Comparison of ENCODE assay signal across 19 cellular contexts in the genomic region with DNA sequence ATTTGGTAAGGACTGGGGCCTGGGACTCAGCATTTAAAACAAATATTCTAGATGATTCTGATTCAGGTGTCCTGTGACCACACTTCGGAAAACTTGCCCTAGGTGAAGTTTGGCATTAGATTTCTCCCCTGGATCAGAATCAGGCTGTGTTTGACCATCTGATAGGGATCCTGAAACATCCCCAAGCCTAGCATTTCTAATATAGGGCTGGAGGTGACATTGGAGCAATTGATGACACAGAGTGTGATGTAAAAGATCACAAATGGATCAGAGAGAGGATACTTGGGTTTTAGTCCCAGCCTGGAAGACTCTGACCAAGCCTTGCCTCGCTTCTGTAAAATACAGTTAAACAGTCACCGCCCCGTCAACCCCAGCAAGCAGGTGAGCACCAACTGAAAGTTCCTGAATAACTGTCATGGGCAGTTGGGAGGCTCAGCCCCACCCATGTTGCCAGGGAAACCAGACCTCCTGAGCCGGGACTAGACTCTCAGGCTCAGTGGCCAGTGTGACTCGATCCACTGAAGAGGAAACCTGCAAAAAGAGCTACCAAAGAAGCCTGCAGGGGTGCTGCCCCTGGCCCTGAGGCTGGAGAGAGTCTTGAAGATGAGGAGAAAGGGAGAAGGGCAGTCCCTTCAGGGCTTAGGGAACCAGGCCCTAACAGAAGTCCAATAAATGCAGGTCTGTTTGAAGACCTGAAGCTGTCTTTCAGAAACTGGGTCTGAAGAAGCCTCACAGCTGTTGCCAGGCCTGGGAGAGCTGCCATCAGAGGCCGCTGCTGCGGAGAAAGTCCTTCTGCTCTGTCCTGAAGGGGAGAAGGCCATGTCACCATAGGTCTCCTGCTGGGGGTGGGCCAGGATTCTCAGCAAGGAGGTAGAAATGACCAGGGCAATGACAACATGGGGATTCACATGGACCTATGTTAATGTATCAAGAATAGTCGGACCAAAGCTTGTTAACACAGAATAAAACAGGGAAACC.
A peak's percentile ranks its signal among the peaks of the same experiment; 100 is the strongest.
DNase-seq lines count a peak whose midpoint lies in the region; ATAC-seq and TF ChIP-seq lines count a peak whose summit lies in the region.
"Had no signal": no experiment of that assay in that cellular context is flagged by ENCODE, and none has a peak within 500 bp of the region (broad histone marks: within the 10 kb centered on the region; RNA-seq: fewer than 3 reads in every experiment).

No MANE protein-coding gene starts in this region.

- H3K27ac ChIP-seq in WERI-Rb-1, result no peak overlapping the region
- H3K27ac ChIP-seq: lower lobe of right lung, testis had no signal

- ATAC-seq in GM18870 (IDR thresholded peaks at IDR 0.05; ENCODE audit: unreplicated experiment), result no peak
- ATAC-seq in activated CD4-positive, CD25-positive, alpha-beta regulatory T cell treated with anti-CD3 and anti-CD28 coated beads, Interleukin-2, amount 50 U/mL, for 24 hours, result no peak
- ATAC-seq: lower lobe of right lung; naive thymus-derived CD4-positive, alpha-beta T cell had no signal

- H3K36me3 ChIP-seq in WERI-Rb-1, result no peaks in the 10 kb centered on the region
- H3K36me3 ChIP-seq: lower lobe of right lung had no signal

- no peak overlapping the region for H3K4me3 ChIP-seq in WERI-Rb-1 (ENCODE audit: low read depth, low read length)
- H3K4me3 ChIP-seq: lower lobe of right lung, testis had no signal

- DNase-seq in ELF-1 (ENCODE audit: low read depth, low spot score) (peak; percentile 43), HK-2 (ENCODE audit: unreplicated experiment) (peak; percentile 34), WERI-Rb-1 (peak; percentile 51), myocyte (ENCODE audit: low read depth) (peak; percentile 75), NCI-H2196 (lab: John Stamatoyannopoulos, UW; ENCODE audit: unreplicated experiment) (no peak)
- DNase-seq in stimulated activated CD4-positive, alpha-beta T cell treated with anti-CD3 and anti-CD28 coated beads, Interleukin-12 subunit alpha, Interleukin-12 subunit beta, amount 100 ng/mL, for 4 hours, result no peak
- DNase-seq: activated CD4-positive, alpha-beta T cell treated with anti-CD3 and anti-CD28 coated beads for 48 hours; activated CD8-positive, alpha-beta memory T cell treated with anti-CD3 and anti-CD28 coated beads, Interleukin-2, amount 50 U/mL, for 4 hours; activated gamma-delta T cell; effector memory CD4-positive, alpha-beta T cell; glutamatergic neuron; GOT3; lower lobe of right lung; naive thymus-derived CD4-positive, alpha-beta T cell; NCI-H1105; NCI-H774; testis had no signal

- TF ChIP-seq CTCF in WERI-Rb-1 (IDR thresholded peaks at IDR 0.05; ENCODE audit: low read depth, low read length), result peak; percentile 54

- no peaks in the 10 kb centered on the region for H3K27me3 ChIP-seq in WERI-Rb-1 (ENCODE audit: insufficient read depth, low read depth, severe bottlenecking)
- H3K27me3 ChIP-seq: testis had no signal

- H3K9me3 ChIP-seq in WERI-Rb-1 (ENCODE audit: severe bottlenecking), result no peaks in the 10 kb centered on the region
- H3K9me3 ChIP-seq: lower lobe of right lung, testis had no signal

Comparison
In these comparisons a context has a peak if more than half of its experiments do, and no peak if none do; other contexts are left out.
1. DNase-seq: peak in ELF-1 (single experiment), HK-2 (single experiment), WERI-Rb-1 (single experiment) and myocyte (single experiment); none in NCI-H2196 (single experiment) and stimulated activated CD4-positive, alpha-beta T cell treated with anti-CD3 and anti-CD28 coated beads, Interleukin-12 subunit alpha, Interleukin-12 subunit beta, amount 100 ng/mL, for 4 hours (single experiment).